ENCODE assay signal across 1 cellular context in genomic region chr15:60735559-60736047, GRCh38.
TF ChIP-seq lines count a peak whose summit lies in the region.

No MANE protein-coding gene starts in this region.

TF ChIP-seq in HepG2, 621 proteins besides CTCF, POLR2A, EP300 and RAD21 (continued from another document and continues in another):
- no peak for TF ChIP-seq ZBTB39 (CRISPR knock-in tag; IDR thresholded peaks at IDR 0.05)
- TF ChIP-seq SRF (IDR thresholded peaks at IDR 0.05; ENCODE audit: low read depth, low read length), result no peak
- TF ChIP-seq TBL1XR1 (IDR thresholded peaks at IDR 0.05; ENCODE audit: borderline replicate concordance, low read length, partially characterized antibody), result peak; percentile 65
- TF ChIP-seq DPF2 (CRISPR knock-in tag; IDR thresholded peaks at IDR 0.05; ENCODE audit: borderline replicate concordance, low read depth), result peak; percentile 81
- TF ChIP-seq U2AF1 (optimal IDR thresholded peaks at IDR 0.05; ENCODE audit: low read depth, low read length), result no peak
- no peak for TF ChIP-seq ZNF784 (CRISPR knock-in tag; IDR thresholded peaks at IDR 0.05; ENCODE audit: borderline replicate concordance)
- no peak for TF ChIP-seq DDIT3 (CRISPR knock-in tag; IDR thresholded peaks at IDR 0.05)
- no peak for TF ChIP-seq ZNF101 (CRISPR knock-in tag; IDR thresholded peaks at IDR 0.05; ENCODE audit: borderline replicate concordance, low read depth)
- TF ChIP-seq CEBPZ (IDR thresholded peaks at IDR 0.05; ENCODE audit: low read length), result no peak
- TF ChIP-seq MYPOP (CRISPR knock-in tag; IDR thresholded peaks at IDR 0.05), result peak; percentile 70; the same call in 1 of the 2 replicates
- no peak; the same call in 1 of the 2 replicates for TF ChIP-seq CBFB (CRISPR knock-in tag; IDR thresholded peaks at IDR 0.05)
- TF ChIP-seq ZNF773 (CRISPR knock-in tag; IDR thresholded peaks at IDR 0.05; ENCODE audit: borderline replicate concordance), result no peak
- no peak for TF ChIP-seq GRHL1 (CRISPR knock-in tag; conservative IDR thresholded peaks at IDR 0.05)
- TF ChIP-seq SNAPC5 (CRISPR knock-in tag; IDR thresholded peaks at IDR 0.05; ENCODE audit: borderline replicate concordance), result no peak
- no peak for TF ChIP-seq ARNT (IDR thresholded peaks at IDR 0.05)
- peak; percentile 18; the same call in 1 of the 2 replicates for TF ChIP-seq SP140L (CRISPR knock-in tag; IDR thresholded peaks at IDR 0.05; ENCODE audit: borderline replicate concordance)
- no peak for TF ChIP-seq MAX (IDR thresholded peaks at IDR 0.05)
- TF ChIP-seq NFKBIZ (CRISPR knock-in tag; IDR thresholded peaks at IDR 0.05), result no peak; the same call in 1 of the 2 replicates
- TF ChIP-seq KLF13 (CRISPR knock-in tag; IDR thresholded peaks at IDR 0.05), result no peak
- TF ChIP-seq ZNF577 (CRISPR knock-in tag; IDR thresholded peaks at IDR 0.05; ENCODE audit: borderline replicate concordance, low read depth), result no peak
- no peak for TF ChIP-seq ZNF776 (CRISPR knock-in tag; IDR thresholded peaks at IDR 0.05)
- TF ChIP-seq MBD4 (IDR thresholded peaks at IDR 0.05; ENCODE audit: borderline replicate concordance, low read length), result 0 out of 2 replicates have a peak, but pooled peaks have one; percentile 68
- 0 out of 2 replicates have a peak, but pooled peaks have one; percentile 19 for TF ChIP-seq ELF1 (CRISPR knock-in tag; IDR thresholded peaks at IDR 0.05)
- no peak for TF ChIP-seq ZNF652 (CRISPR knock-in tag; IDR thresholded peaks at IDR 0.05; ENCODE audit: borderline replicate concordance, low read depth)
- peak; percentile 72 for TF ChIP-seq TFE3 (CRISPR knock-in tag; IDR thresholded peaks at IDR 0.05)
- TF ChIP-seq BATF2 (CRISPR knock-in tag; IDR thresholded peaks at IDR 0.05), result no peak
- peak; percentile 95 for TF ChIP-seq FOXP4 (CRISPR knock-in tag; IDR thresholded peaks at IDR 0.05)
- no peak for TF ChIP-seq GTF3A (CRISPR knock-in tag; conservative IDR thresholded peaks at IDR 0.05)
- TF ChIP-seq ARID3A (IDR thresholded peaks at IDR 0.05; ENCODE audit: low read depth, low read length), result peak; percentile 50
- TF ChIP-seq ZNF562 (CRISPR knock-in tag; IDR thresholded peaks at IDR 0.05; ENCODE audit: borderline replicate concordance), result no peak
- TF ChIP-seq MLX (CRISPR knock-in tag; IDR thresholded peaks at IDR 0.05), result peak; percentile 60
- peak; percentile 92 for TF ChIP-seq KDM6A (CRISPR knock-in tag; IDR thresholded peaks at IDR 0.05; ENCODE audit: low read depth)
- no peak for TF ChIP-seq ZNF20 (CRISPR knock-in tag; IDR thresholded peaks at IDR 0.05)
- no peak for TF ChIP-seq IRX3 (CRISPR knock-in tag; IDR thresholded peaks at IDR 0.05; ENCODE audit: borderline replicate concordance, low read depth)
- TF ChIP-seq ZNF775 (CRISPR knock-in tag; IDR thresholded peaks at IDR 0.05; ENCODE audit: borderline replicate concordance), result peak; percentile 100
- no peak for TF ChIP-seq ATF7-NPFF (CRISPR knock-in tag; IDR thresholded peaks at IDR 0.05; ENCODE audit: low read depth)
- TF ChIP-seq WIZ (CRISPR knock-in tag; IDR thresholded peaks at IDR 0.05), result no peak
- no peak for TF ChIP-seq THAP9 (CRISPR knock-in tag; IDR thresholded peaks at IDR 0.05; ENCODE audit: borderline replicate concordance)
